Comparison of ENCODE assay signal across 8 cellular contexts in the genomic region with DNA sequence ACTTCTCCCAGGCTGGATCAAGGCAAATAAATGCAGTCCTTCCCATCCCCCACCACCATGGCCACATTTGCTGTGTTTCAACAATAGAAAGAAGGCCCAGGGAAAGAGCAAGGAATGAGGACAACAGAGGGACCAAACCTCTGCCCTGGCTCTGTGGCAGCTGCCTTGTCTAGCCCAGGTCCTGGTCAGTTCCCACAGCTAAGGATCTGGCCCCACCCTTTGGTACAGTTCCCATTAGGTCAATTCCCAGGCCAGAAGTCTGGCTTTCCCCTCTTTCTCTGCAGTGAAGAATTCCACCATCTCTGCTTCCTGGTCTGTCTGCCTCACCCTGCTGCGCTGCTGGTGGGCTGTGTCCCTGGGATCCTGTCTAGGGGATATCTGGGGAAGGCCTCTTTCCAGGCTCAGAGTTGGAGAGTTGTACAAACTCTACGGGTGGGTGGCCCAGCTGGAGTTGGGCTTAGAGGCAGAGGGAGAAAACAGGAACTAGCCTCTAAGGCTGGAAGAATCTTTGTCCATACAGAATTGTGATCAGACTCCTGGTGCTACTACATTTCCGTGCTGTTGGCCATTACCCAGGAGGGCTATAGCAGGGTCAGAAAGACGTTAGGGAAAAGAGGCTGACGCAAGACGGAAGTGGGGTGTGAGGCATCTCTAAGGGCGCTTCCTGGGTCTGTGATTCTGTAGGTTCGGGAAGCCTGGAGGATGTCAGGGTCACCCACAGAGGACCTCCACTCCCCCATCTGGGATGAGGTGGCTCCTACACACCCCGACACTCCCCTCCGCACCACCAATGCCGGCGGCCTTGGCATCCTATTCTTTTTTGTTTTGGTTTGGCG. TPM values are rescaled to one million over a fixed set of nuclear protein-coding genes. Genes with fewer than 3 reads are reported as not detected.
DNase-seq lines count a peak whose midpoint lies in the region; ATAC-seq and TF ChIP-seq lines count a peak whose summit lies in the region.

No MANE protein-coding gene starts in this region.

- no peaks in the 10 kb centered on the region for H3K27me3 Mint-ChIP-seq in activated CD4-positive, alpha-beta T cell treated with anti-CD3 and anti-CD28 coated beads for 36 hours
- peaks cover 6% of the 10 kb centered on the region for H3K27me3 Mint-ChIP-seq in glutamatergic neuron (ENCODE audit: unreplicated experiment)

- POLR2A ChIA-PET in activated CD4-positive, alpha-beta T cell treated with anti-CD3 and anti-CD28 coated beads for 36 hours (lab: Charles Lee), result interaction anchor here (0.7 to 2.3 kb wide), 6 partner anchors 15 to 189 kb away, joined by 3 to 16 read pairs (median 4); a partner anchor contains a TSS

- H3K4me1 Mint-ChIP-seq in activated CD4-positive, alpha-beta T cell treated with anti-CD3 and anti-CD28 coated beads for 36 hours, result peaks cover 46% of the 10 kb centered on the region
- peaks cover 25% of the 10 kb centered on the region for H3K4me1 Mint-ChIP-seq in glutamatergic neuron (ENCODE audit: low read depth, unreplicated experiment)

- H3K27me3 ChIP-seq in parathyroid adenoma (ENCODE audit: control insufficient read depth, insufficient read depth, low read length), result no peaks in the 10 kb centered on the region

- peaks cover 11% of the 10 kb centered on the region for H3K79me2 ChIP-seq in parathyroid adenoma

- H3K27ac ChIP-seq in VCaP, result peak overlapping the region; percentile 92
- H3K27ac ChIP-seq in parathyroid adenoma, result peak overlapping the region; percentile 98

- H3K4me2 ChIP-seq in parathyroid adenoma (ENCODE audit: low read length), result peak overlapping the region; percentile 90

- H3K36me3 Mint-ChIP-seq in activated CD4-positive, alpha-beta T cell treated with anti-CD3 and anti-CD28 coated beads for 36 hours (ENCODE audit: low read depth), result peaks cover 23% of the 10 kb centered on the region
- H3K36me3 Mint-ChIP-seq in glutamatergic neuron (ENCODE audit: unreplicated experiment), result peaks cover 7% of the 10 kb centered on the region

- CTCF ChIA-PET in activated CD4-positive, alpha-beta T cell treated with anti-CD3 and anti-CD28 coated beads for 36 hours (lab: Charles Lee), result interaction anchor here (0.6 to 7.2 kb wide), 12 partner anchors 9 to 185 kb away, joined by 3 to 89 read pairs (median 4); a partner anchor contains a TSS

- H3K27ac Mint-ChIP-seq in activated CD4-positive, alpha-beta T cell treated with anti-CD3 and anti-CD28 coated beads for 36 hours, result peak overlapping the region; percentile 95
- peak overlapping the region; percentile 98 for H3K27ac Mint-ChIP-seq in glutamatergic neuron (ENCODE audit: unreplicated experiment)

- peak overlapping the region; percentile 97 for H2AFZ ChIP-seq in parathyroid adenoma

- peaks cover 4% of the 10 kb centered on the region for H3K4me1 ChIP-seq in parathyroid adenoma

- no peak for ATAC-seq in activated CD4-positive, alpha-beta T cell treated with anti-CD3 and anti-CD28 coated beads for 36 hours
- ATAC-seq in GM18861 (IDR thresholded peaks at IDR 0.05; ENCODE audit: unreplicated experiment), result no peak
- no peak for ATAC-seq in GM19023 (IDR thresholded peaks at IDR 0.05; ENCODE audit: unreplicated experiment)

- H3K36me3 ChIP-seq in parathyroid adenoma (ENCODE audit: control insufficient read depth, insufficient read depth, low read length), result no peaks in the 10 kb centered on the region

- no peak overlapping the region for H3K9ac ChIP-seq in parathyroid adenoma

- H3K9me3 Mint-ChIP-seq in activated CD4-positive, alpha-beta T cell treated with anti-CD3 and anti-CD28 coated beads for 36 hours (ENCODE audit: low read depth), result no peaks in the 10 kb centered on the region
- H3K9me3 Mint-ChIP-seq in glutamatergic neuron (ENCODE audit: unreplicated experiment), result peaks cover 6% of the 10 kb centered on the region

- TF ChIP-seq POLR2A in erythroblast (IDR thresholded peaks at IDR 0.05; ENCODE audit: low read length), result no peak

- H3K4me3 ChIP-seq in parathyroid adenoma (ENCODE audit: low read depth, low read length), result peak overlapping the region; percentile 59

- intact Hi-C loops in activated CD4-positive, alpha-beta T cell treated with anti-CD3 and anti-CD28 coated beads for 36 hours (cut with DNase I, micrococcal nuclease), result loop anchor here in 1 of 2 experiments (5.0 kb wide), 1 partner anchor 106 kb away; a partner anchor contains a TSS

- peak overlapping the region; percentile 92 for H3K4me3 Mint-ChIP-seq in activated CD4-positive, alpha-beta T cell treated with anti-CD3 and anti-CD28 coated beads for 36 hours
- peak overlapping the region; percentile 92 for H3K4me3 Mint-ChIP-seq in glutamatergic neuron (ENCODE audit: unreplicated experiment)

- TF ChIP-seq CTCF in VCaP (conservative IDR thresholded peaks at IDR 0.05) (no peak), glutamatergic neuron (IDR thresholded peaks at IDR 0.05; ENCODE audit: partially characterized antibody, unreplicated experiment) (no peak), parathyroid adenoma (IDR thresholded peaks at IDR 0.05) (no peak)

- DNase-seq in activated CD4-positive, alpha-beta T cell treated with anti-CD3 and anti-CD28 coated beads for 36 hours, result no peak
- no peak for DNase-seq in activated CD4-positive, alpha-beta T cell treated with anti-CD3 and anti-CD28 coated beads, Interleukin-2, amount 50 U/mL, for 1 hour
- DNase-seq in glutamatergic neuron (no peak), erythroblast (lab: John Stamatoyannopoulos, UW) (no peak)

- H3K9me3 ChIP-seq in parathyroid adenoma (ENCODE audit: control insufficient read depth, low read length), result no peaks in the 10 kb centered on the region

RNA-seq across cellular contexts. Expression of a gene that starts 1.0 kb away (rescaled TPM):
- total RNA-seq in activated CD4-positive, alpha-beta T cell treated with anti-CD3 and anti-CD28 coated beads for 36 hours, result 10 to 100 TPM; 71.8 to 92.0 TPM
- total RNA-seq in glutamatergic neuron (ENCODE audit: unreplicated experiment), result 112 TPM

RNA-seq across cellular contexts. Expression of a gene that starts 2.4 kb away (rescaled TPM):
- total RNA-seq in activated CD4-positive, alpha-beta T cell treated with anti-CD3 and anti-CD28 coated beads for 36 hours, result under 1 TPM; 0.40 to 0.71 TPM
- 12.3 TPM for total RNA-seq in glutamatergic neuron (ENCODE audit: unreplicated experiment)

RNA-seq across cellular contexts. Expression of a gene that starts 13.9 kb away (rescaled TPM):
- total RNA-seq in activated CD4-positive, alpha-beta T cell treated with anti-CD3 and anti-CD28 coated beads for 36 hours, result 1 to 10 TPM in 1 of 2 experiments, under 1 TPM in 1; 0.98 to 2.2 TPM
- 1.3 TPM for total RNA-seq in glutamatergic neuron (ENCODE audit: unreplicated experiment)

RNA-seq across cellular contexts. Expression of a gene that starts 22.2 kb away (rescaled TPM):
- total RNA-seq in activated CD4-positive, alpha-beta T cell treated with anti-CD3 and anti-CD28 coated beads for 36 hours, result not detected
- total RNA-seq in glutamatergic neuron (ENCODE audit: unreplicated experiment), result not detected

RNA-seq across cellular contexts. Expression of a gene that starts 23.9 kb away (rescaled TPM):
- 10 to 100 TPM; 40.5 to 51.8 TPM for total RNA-seq in activated CD4-positive, alpha-beta T cell treated with anti-CD3 and anti-CD28 coated beads for 36 hours
- total RNA-seq in glutamatergic neuron (ENCODE audit: unreplicated experiment), result 35.7 TPM
